Comparison of ENCODE assay signal across 9 cellular contexts in the genomic region with DNA sequence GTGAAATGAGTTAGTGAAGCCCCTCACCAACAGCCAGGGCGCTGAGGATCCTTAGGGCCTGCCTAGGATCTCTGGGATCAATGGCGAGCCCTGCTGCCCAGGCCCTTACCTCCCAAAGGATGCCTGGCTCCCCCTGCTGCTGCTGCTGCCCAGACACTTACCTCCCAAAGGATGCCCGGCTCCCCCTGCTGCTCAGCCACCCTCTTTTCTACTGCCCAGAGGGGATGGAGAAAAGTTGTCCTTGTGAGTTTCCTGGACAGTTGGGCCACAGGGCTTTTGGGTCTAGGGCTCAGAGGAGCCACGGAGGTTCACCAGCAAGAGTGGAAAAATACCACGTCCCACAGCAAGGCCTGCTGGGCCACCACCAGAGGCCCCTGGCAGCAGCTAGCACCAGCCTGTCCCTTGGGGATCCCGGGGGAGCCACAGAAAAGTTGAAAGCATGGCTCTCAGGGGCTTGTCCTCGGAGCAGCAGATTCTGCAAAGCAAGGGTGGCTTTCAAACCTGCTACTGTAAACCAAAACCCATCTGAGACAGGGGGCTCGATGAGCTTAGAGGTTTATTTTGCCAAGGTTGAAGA. TPM values are rescaled to one million over a fixed set of nuclear protein-coding genes. Genes with fewer than 3 reads are reported as not detected.
A peak's percentile ranks its signal among the peaks of the same experiment; 100 is the strongest.
DNase-seq lines count a peak whose midpoint lies in the region; ATAC-seq, FAIRE-seq and TF ChIP-seq lines count a peak whose summit lies in the region.
"Had no signal": no experiment of that assay in that cellular context is flagged by ENCODE, and none has a peak within 500 bp of the region (broad histone marks: within the 10 kb centered on the region; RNA-seq: fewer than 3 reads in every experiment).

No MANE protein-coding gene starts in this region.

- DNase-seq in AG09319 (ENCODE audit: extremely low read depth, low read depth) (no peak), GM12891 (ENCODE audit: insufficient read length, low spot score) (peak; percentile 55), NCI-H2029 treated with DMSO at 0.1 percent for 48 hours (lab: John Stamatoyannopoulos, UW) (peak; percentile 25), foreskin fibroblast (peak; percentile 56 to 85)
- DNase-seq in activated T-cell treated with anti-CD3 and anti-CD28 coated beads, Interleukin-2, amount 50 U/mL, for 72 hours: peak; percentile 46 to 53
- DNase-seq in NK-92 treated with Interleukin-12 subunit alpha and Interleukin-12 subunit beta, amount 100 ng/mL, for 24 hours (lab: John Stamatoyannopoulos, UW): no peak

- peak overlapping the region; percentile 33 for H3K27ac Mint-ChIP-seq in activated T-cell treated with anti-CD3 and anti-CD28 coated beads, Interleukin-2, amount 50 U/mL, for 72 hours
- H3K27ac Mint-ChIP-seq: mesothelial cell of epicardium had no signal

- no peaks in the 10 kb centered on the region for H3K9me3 Mint-ChIP-seq in activated T-cell treated with anti-CD3 and anti-CD28 coated beads, Interleukin-2, amount 50 U/mL, for 72 hours
- H3K9me3 Mint-ChIP-seq: mesothelial cell of epicardium had no signal

- H3K9ac ChIP-seq in parathyroid adenoma: no peak overlapping the region

- TF ChIP-seq POLR2A in GM12891 (IDR thresholded peaks at IDR 0.05; ENCODE audit: low read depth, low read length): no peak

- peak; percentile 87 for TF ChIP-seq CTCF in AG09319 (IDR thresholded peaks at IDR 0.05; ENCODE audit: low read depth, low read length)
- TF ChIP-seq CTCF in foreskin fibroblast (IDR thresholded peaks at IDR 0.05; ENCODE audit: low read depth, low read length): peak; percentile 77
- peak; percentile 56 for TF ChIP-seq CTCF in parathyroid adenoma (IDR thresholded peaks at IDR 0.05)

- H3K36me3 ChIP-seq in parathyroid adenoma (ENCODE audit: control insufficient read depth, insufficient read depth, low read length): no peaks in the 10 kb centered on the region

- no peaks in the 10 kb centered on the region for H3K4me1 ChIP-seq in parathyroid adenoma

- peaks cover 25% of the 10 kb centered on the region for H3K4me1 Mint-ChIP-seq in activated T-cell treated with anti-CD3 and anti-CD28 coated beads, Interleukin-2, amount 50 U/mL, for 72 hours (ENCODE audit: low read depth)

- no peak overlapping the region for H3K4me3 Mint-ChIP-seq in activated T-cell treated with anti-CD3 and anti-CD28 coated beads, Interleukin-2, amount 50 U/mL, for 72 hours
- H3K4me3 Mint-ChIP-seq: mesothelial cell of epicardium had no signal

- H3K27me3 ChIP-seq in parathyroid adenoma (ENCODE audit: control insufficient read depth, insufficient read depth, low read length): no peaks in the 10 kb centered on the region

- H2AFZ ChIP-seq in parathyroid adenoma: no peak overlapping the region

- no peaks in the 10 kb centered on the region for H3K9me3 ChIP-seq in parathyroid adenoma (ENCODE audit: control insufficient read depth, low read length)

- no peak overlapping the region for H3K4me3 ChIP-seq in foreskin fibroblast (ENCODE audit: low read depth in 1 of 2, low read length in 2 of 2)
- H3K4me3 ChIP-seq in parathyroid adenoma (ENCODE audit: low read depth, low read length): no peak overlapping the region

- no peaks in the 10 kb centered on the region for H3K79me2 ChIP-seq in parathyroid adenoma

- peak; percentile 30 to 61 for ATAC-seq in activated T-cell treated with anti-CD3 and anti-CD28 coated beads, Interleukin-2, amount 50 U/mL, for 72 hours (replicated peaks in 1 of 2)
- ATAC-seq in GM18861 (IDR thresholded peaks at IDR 0.05; ENCODE audit: unreplicated experiment): no peak

- H3K27ac ChIP-seq in parathyroid adenoma: no peak overlapping the region

- peaks cover 1 to 2% of the 10 kb centered on the region in 2 donors for H3K36me3 Mint-ChIP-seq in activated T-cell treated with anti-CD3 and anti-CD28 coated beads, Interleukin-2, amount 50 U/mL, for 72 hours (ENCODE audit: insufficient read depth in 2 of 2)

- no peak overlapping the region for H3K4me2 ChIP-seq in parathyroid adenoma (ENCODE audit: low read length)

- no peaks in the 10 kb centered on the region for H3K27me3 Mint-ChIP-seq in activated T-cell treated with anti-CD3 and anti-CD28 coated beads, Interleukin-2, amount 50 U/mL, for 72 hours (ENCODE audit: low read depth)

- FAIRE-seq in GM12891 (lab: Jason Lieb, UNC): no peak

TF ChIP-seq in GM12891, 5 proteins besides CTCF, POLR2A, EP300 and RAD21:
- no peak for TF ChIP-seq TAF1 (IDR thresholded peaks at IDR 0.05; ENCODE audit: low read depth, low read length)
- TF ChIP-seq POLR2AphosphoS5 (IDR thresholded peaks at IDR 0.05; ENCODE audit: low read depth, low read length): no peak
- no peak for TF ChIP-seq SPI1 (IDR thresholded peaks at IDR 0.05; ENCODE audit: low read depth, low read length)
- no peak for TF ChIP-seq POU2F2 (IDR thresholded peaks at IDR 0.05; ENCODE audit: low read depth, low read length)
- no peak for TF ChIP-seq PAX5 (IDR thresholded peaks at IDR 0.05; ENCODE audit: insufficient read depth, low read length, severe bottlenecking)
TF ChIP-seq in GM12891: peak in this region for 0.

RNA-seq across cellular contexts. Expression of a gene that starts 59.4 kb away (rescaled TPM):
- polyA plus RNA-seq in GM12891 (2012; ENCODE audit: low read depth, missing spikeins): 10.0 TPM
- total RNA-seq in activated T-cell treated with anti-CD3 and anti-CD28 coated beads, Interleukin-2, amount 50 U/mL, for 72 hours: 10 to 100 TPM; 35.4 to 39.2 TPM

Comparison
In these comparisons a context has a peak if more than half of its experiments do, and no peak if none do; other contexts are left out.
1. DNase-seq: peak in GM12891 (single experiment), NCI-H2029 treated with DMSO at 0.1 percent for 48 hours (single experiment), activated T-cell treated with anti-CD3 and anti-CD28 coated beads, Interleukin-2, amount 50 U/mL, for 72 hours (2 of 2) and foreskin fibroblast (2 of 2); none in AG09319 (single experiment) and NK-92 treated with Interleukin-12 subunit alpha and Interleukin-12 subunit beta, amount 100 ng/mL, for 24 hours (single experiment).
2. Peak in every context shown above with its lines, with median percentiles within 50 percentile points of each other: CTCF ChIP-seq.